21 cellular contexts compared by ENCODE assay signal in the genomic region with DNA sequence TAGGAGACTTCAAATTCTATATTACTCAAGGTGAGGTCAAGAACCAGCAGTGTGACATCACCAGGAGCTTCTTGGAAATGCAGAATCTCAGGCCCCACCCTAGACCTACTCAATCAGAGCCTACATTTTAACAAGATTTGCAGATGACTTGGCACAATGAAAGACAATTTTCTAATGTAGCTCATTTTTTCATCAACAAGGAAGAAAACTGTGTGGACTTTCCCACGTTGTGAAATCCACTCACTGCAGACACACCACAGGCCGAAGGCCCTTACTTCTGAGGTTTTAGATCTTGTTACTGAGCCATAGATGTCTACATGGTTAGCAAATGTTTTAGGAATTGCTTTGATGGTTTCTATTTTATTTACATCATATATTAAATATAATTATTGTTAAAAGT. TPM values are rescaled to one million over a fixed set of nuclear protein-coding genes. Genes with fewer than 3 reads are reported as not detected.
DNase-seq lines count a peak whose midpoint lies in the region; ATAC-seq and TF ChIP-seq lines count a peak whose summit lies in the region.
"Had no signal": no experiment of that assay in that cellular context is flagged by ENCODE, and none has a peak within 500 bp of the region (broad histone marks: within the 10 kb centered on the region; RNA-seq: fewer than 3 reads in every experiment).

No MANE protein-coding gene starts in this region.

- H3K9me3 ChIP-seq in left lung: no peaks in the 10 kb centered on the region

- no peaks in the 10 kb centered on the region for H3K79me1 ChIP-seq in mesendoderm (ENCODE audit: low read length)

- H3K23ac ChIP-seq in mesendoderm (ENCODE audit: low read length): no peak overlapping the region

- H4K5ac ChIP-seq in mesendoderm (ENCODE audit: low read length): no peak overlapping the region

- intact Hi-C loops in left lung (cut with DNase I): no loop called here

- no peaks in the 10 kb centered on the region for H3K27me3 ChIP-seq in left lung
- H3K27me3 ChIP-seq in mesendoderm (ENCODE audit: insufficient read depth, low read length, poor library complexity): no peaks in the 10 kb centered on the region

- ATAC-seq in left lung (peak; percentile 27), GM18873 (IDR thresholded peaks at IDR 0.05; ENCODE audit: low FRiP score, unreplicated experiment) (no peak), GM21717 (IDR thresholded peaks at IDR 0.05; ENCODE audit: unreplicated experiment) (no peak)
- ATAC-seq: CD8-positive, alpha-beta T cell had no signal

- H3K18ac ChIP-seq in mesendoderm (ENCODE audit: low read length): no peak overlapping the region

- TF ChIP-seq CTCF in AG10803 (conservative IDR thresholded peaks at IDR 0.05; ENCODE audit: low read length) (no peak), left lung (IDR thresholded peaks at IDR 0.05) (no peak)

- no CpG with 5 or more reads among the region's 2 CpGs for WGBS in mesendoderm (ENCODE audit: extremely low coverage, insufficient coverage, low lambda C conversion rate)

- DNase-seq in AG10803 (ENCODE audit: low read depth) (peak; percentile 73), amniotic epithelial cell (ENCODE audit: low read depth) (peak; percentile 78), fibroblast of gingiva (ENCODE audit: low read depth) (peak; percentile 35), left lung (no peak), substantia nigra (lab: John Stamatoyannopoulos, UW) (no peak), mesendoderm (no peak)
- DNase-seq: 8988T; Calu3; CD8-positive, alpha-beta T cell; DMS53; H9; MV-4-11; NCI-H1417; NCI-H187; NCI-H2107; NCI-H510A treated with DMSO at 0.1 percent for 48 hours; NCI-H82; OCI-M1 had no signal

- no peak overlapping the region for H2BK5ac ChIP-seq in mesendoderm (ENCODE audit: low read length)

- H2BK15ac ChIP-seq in mesendoderm (replicated peaks; ENCODE audit: low read depth): no peak overlapping the region

- H2BK120ac ChIP-seq in mesendoderm (ENCODE audit: low read depth, low read length): no peak overlapping the region

- H3K36me3 ChIP-seq in left lung (no peaks in the 10 kb centered on the region), mesendoderm (ENCODE audit: control insufficient read depth, insufficient read depth, low read length) (no peaks in the 10 kb centered on the region)

- H3K9ac ChIP-seq in mesendoderm (ENCODE audit: low read length): no peak overlapping the region
- H3K9ac ChIP-seq: KMS-11 had no signal

- no peak overlapping the region for H4K8ac ChIP-seq in mesendoderm (ENCODE audit: low read depth, low read length)

- H2AK5ac ChIP-seq in mesendoderm (ENCODE audit: low read length): no peak overlapping the region

- H3K4me3 ChIP-seq in AG10803 (ENCODE audit: low read length) (no peak overlapping the region), left lung (no peak overlapping the region), mesendoderm (ENCODE audit: low read length) (no peak overlapping the region)

- no peaks in the 10 kb centered on the region for H3K4me1 ChIP-seq in left lung
- H3K4me1 ChIP-seq in mesendoderm (ENCODE audit: control insufficient read depth, low read depth, low read length): no peaks in the 10 kb centered on the region

- H3K4ac ChIP-seq in mesendoderm (ENCODE audit: low read depth, low read length): no peak overlapping the region

- no peaks in the 10 kb centered on the region for H3K79me2 ChIP-seq in mesendoderm (ENCODE audit: control insufficient read depth, insufficient read depth, low read length)

- no peak overlapping the region for H3K27ac ChIP-seq in left lung
- no peak overlapping the region for H3K27ac ChIP-seq in substantia nigra (ENCODE audit: low read depth, low read length, poor library complexity, severe bottlenecking)
- H3K27ac ChIP-seq in mesendoderm (ENCODE audit: low read depth, low read length): no peak overlapping the region
- H3K27ac ChIP-seq: KMS-11 had no signal

- no peak overlapping the region for H3K4me2 ChIP-seq in mesendoderm (ENCODE audit: low read length)
- H3K4me2 ChIP-seq: KMS-11 had no signal

- no peak overlapping the region for H3K56ac ChIP-seq in mesendoderm (ENCODE audit: low read length)

RNA-seq across cellular contexts. Expression of a gene that starts 18.3 kb away (rescaled TPM):
- 10 to 100 TPM; 28.1 to 43.6 TPM for total RNA-seq in left lung
- 1.7 TPM for polyA plus RNA-seq in mesendoderm (2013, experiment 1 of 2)
- 2.0 TPM for polyA plus RNA-seq in mesendoderm (2013, experiment 2 of 2)
- total RNA-seq: CD8-positive, alpha-beta T cell had no signal

Comparison
In these comparisons a context has a peak if more than half of its experiments do, and no peak if none do; other contexts are left out.
1. DNase-seq: peak in AG10803 (single experiment), amniotic epithelial cell (single experiment) and fibroblast of gingiva (single experiment); none in left lung (0 of 2), substantia nigra (0 of 49) and mesendoderm (single experiment).